Comparison of ENCODE assay signal across 8 cellular contexts in genomic region chr7:78020131-78020873, GRCh38.
DNase-seq lines count a peak whose midpoint lies in the region; ATAC-seq, FAIRE-seq and TF ChIP-seq lines count a peak whose summit lies in the region.

No MANE protein-coding gene starts in this region.

- dilution Hi-C loops in keratinocyte (cut with MboI; ENCODE audit: extremely low pct_ligation_motif_present, low sequenced_read_pairs): no loop called here

- peaks cover 3% of the 10 kb centered on the region for H3K4me1 ChIP-seq in keratinocyte (ENCODE audit: control insufficient read depth, extremely low read depth, insufficient read depth, low read length)

- H3K4me3 ChIP-seq in AG04450 (ENCODE audit: low read depth, low read length) (peak overlapping the region; percentile 64), GM12875 (ENCODE audit: low read depth, low read length) (peak overlapping the region; percentile 65), keratinocyte (ENCODE audit: control insufficient read depth in 2 of 3, extremely low read depth in 1 of 3, insufficient read depth in 2 of 3, low read depth in 1 of 3, low read length in 3 of 3) (peak overlapping the region in 1 of 3 experiments; percentile 38)

- H3K36me3 ChIP-seq in keratinocyte (ENCODE audit: control insufficient read depth in 2 of 2, extremely low read depth in 1 of 2, insufficient read depth in 2 of 2, low read length in 2 of 2): no peaks in the 10 kb centered on the region

- H3K79me2 ChIP-seq in keratinocyte (ENCODE audit: control insufficient read depth, insufficient read depth, low read length): no peaks in the 10 kb centered on the region

- peak; percentile 72 for TF ChIP-seq CTCF in AG04450 (IDR thresholded peaks at IDR 0.05; ENCODE audit: low read depth, low read length)
- peak; percentile 44; the same call in 1 of the 2 replicates for TF ChIP-seq CTCF in GM12875 (IDR thresholded peaks at IDR 0.05; ENCODE audit: borderline replicate concordance, insufficient read depth, low read depth, low read length)
- TF ChIP-seq CTCF in keratinocyte (optimal IDR thresholded peaks at IDR 0.05 in 1 of 3, IDR thresholded peaks at IDR 0.05 in 1 of 3, conservative IDR thresholded peaks at IDR 0.05 in 1 of 3; ENCODE audit: extremely low read depth in 1 of 3, insufficient read depth in 2 of 3, low read length in 3 of 3): peak; percentile 59

- no peak overlapping the region for H3K9ac ChIP-seq in keratinocyte (ENCODE audit: control insufficient read depth, extremely low read depth, insufficient read depth, low read length)

- DNase-seq in AG04450 (ENCODE audit: low read depth, low spot score) (peak; percentile 72), NCI-H1105 treated with DMSO at 0.1 percent for 48 hours (lab: John Stamatoyannopoulos, UW) (peak; percentile 79), SW480 (ENCODE audit: low spot score) (peak; percentile 86), cerebellum (ENCODE audit: low spot score) (peak; percentile 78), keratinocyte (ENCODE audit: low read depth, low spot score) (peak; percentile 17)
- DNase-seq in stimulated activated CD4-positive, alpha-beta T cell treated with anti-CD3 and anti-CD28 coated beads, Interleukin-2, amount 100 ng/mL, for 24 hours: peak; percentile 22 to 23

- CTCF ChIA-PET in AG04450 (lab: Charles Lee): interaction anchor here (0.5 to 2.3 kb wide), 38 partner anchors 10 to 1261 kb away, joined by 3 to 14 read pairs (median 4); no protein-coding TSS in a partner anchor

- peak overlapping the region; percentile 52 for H2AFZ ChIP-seq in keratinocyte (ENCODE audit: control insufficient read depth, low read length)

- H3K27me3 ChIP-seq in AG04450 (ENCODE audit: control insufficient read depth, insufficient read depth, low read length): no peaks in the 10 kb centered on the region
- H3K27me3 ChIP-seq in keratinocyte (ENCODE audit: control insufficient read depth, extremely low read depth, insufficient read depth, low read length): peaks cover 14% of the 10 kb centered on the region

- POLR2A ChIA-PET in AG04450 (lab: Yijun Ruan, JAX): interaction anchor here (0.6 to 1.0 kb wide), 2 partner anchors 114 to 491 kb away, joined by 3 to 6 read pairs; no protein-coding TSS in a partner anchor

- no peaks in the 10 kb centered on the region for H4K20me1 ChIP-seq in keratinocyte (ENCODE audit: control insufficient read depth, extremely low read depth, insufficient read depth, low read length)

- peak overlapping the region; percentile 14 for H3K4me2 ChIP-seq in keratinocyte (ENCODE audit: control insufficient read depth, extremely low read depth, insufficient read depth, low read depth, low read length)

- peak; percentile 35 for ATAC-seq in HG02840 (IDR thresholded peaks at IDR 0.05; ENCODE audit: low FRiP score, unreplicated experiment)

- peak overlapping the region; percentile 77 for H3K27ac ChIP-seq in AG04450 (ENCODE audit: low read depth, low read length)
- no peak overlapping the region for H3K27ac ChIP-seq in keratinocyte (ENCODE audit: control insufficient read depth, insufficient read depth, low read length)

- FAIRE-seq in keratinocyte (lab: Jason Lieb, UNC): peak; percentile 83

- H3K9me1 ChIP-seq in keratinocyte (ENCODE audit: control insufficient read depth, extremely low read depth, insufficient read depth, low read length): no peaks in the 10 kb centered on the region

- H3K9me3 ChIP-seq in AG04450 (ENCODE audit: control insufficient read depth, insufficient read depth, low read length): no peaks in the 10 kb centered on the region
- no peaks in the 10 kb centered on the region for H3K9me3 ChIP-seq in keratinocyte (ENCODE audit: control insufficient read depth, low read depth, low read length)

Comparison
In these comparisons a context has a peak if more than half of its experiments do, and no peak if none do; other contexts are left out.
1. DNase-seq: peak in every context shown above with its lines; median percentile 86 in SW480; 79 in NCI-H1105 treated with DMSO at 0.1 percent for 48 hours; 78 in cerebellum; 72 in AG04450; 22 in stimulated activated CD4-positive, alpha-beta T cell treated with anti-CD3 and anti-CD28 coated beads, Interleukin-2, amount 100 ng/mL, for 24 hours; 17 in keratinocyte.